22 cellular contexts compared by ENCODE assay signal in genomic region chr10:112844681-112845080, GRCh38.
"Had no signal": no experiment of that assay in that cellular context is flagged by ENCODE, and none has a peak within 500 bp of the region (broad histone marks: within the 10 kb centered on the region; RNA-seq: fewer than 3 reads in every experiment).

No MANE protein-coding gene starts in this region.

- H3K27me3 Mint-ChIP-seq: natural killer cell treated with Interleukin-12 subunit alpha and Interleukin-12 subunit beta and Interleukin-15 and Interleukin-18, amount 100 ng/mL, for 72 hours; stimulated activated naive CD8-positive, alpha-beta T cell treated with anti-CD3 and anti-CD28 coated beads, Interleukin-15, Interleukin-2, amounts not matched to agents 100 ng/mL and 50 ng/mL, for 24 hours had no signal

- H3K36me3 Mint-ChIP-seq: stimulated activated effector memory CD8-positive, alpha-beta T cell treated with anti-CD3 and anti-CD28 coated beads, Interleukin-12 subunit alpha, Interleukin-12 subunit beta, amount 100 ng/mL, for 72 hours had no signal

- H3K36me3 ChIP-seq: colonic mucosa, gastroesophageal sphincter, left lung, lower lobe of right lung, neural progenitor cell, ovary, upper lobe of left lung, vagina had no signal

- H3K27me3 ChIP-seq: colonic mucosa, gastroesophageal sphincter, left lung, neural progenitor cell, ovary, tibial artery, upper lobe of left lung, vagina had no signal

- H3K27ac ChIP-seq: colonic mucosa, gastroesophageal sphincter, left lung, lower lobe of right lung, neural progenitor cell, ovary, tibial artery, upper lobe of left lung, vagina had no signal

- H3K4me3 ChIP-seq: colonic mucosa, gastroesophageal sphincter, left lung, lower lobe of right lung, neural progenitor cell, ovary, tibial artery, upper lobe of left lung, vagina had no signal

- H3K4me2 ChIP-seq: neural progenitor cell had no signal

- H3K4me1 ChIP-seq: colonic mucosa, gastroesophageal sphincter, left lung, lower lobe of right lung, tibial artery, upper lobe of left lung, vagina had no signal

- DNase-seq: colonic mucosa; effector CD4-positive, alpha-beta T cell; endodermal cell; glutamatergic neuron; islet precursor cell; left lung; lower lobe of right lung; mesenchymal stem cell; midbrain; nucleus accumbens; ovary; right cardiac atrium; stimulated activated CD4-positive, alpha-beta T cell treated with anti-CD3 and anti-CD28 coated beads, Interleukin-4, amount 100 ng/mL, for 1 hour; stimulated activated CD8-positive, alpha-beta memory T cell treated with anti-CD3 and anti-CD28 coated beads, Interleukin-4, amount 100 ng/mL, for 48 hours; tibial artery had no signal

- H3K4me3 Mint-ChIP-seq: endodermal cell; natural killer cell treated with Interleukin-12 subunit alpha and Interleukin-12 subunit beta and Interleukin-15 and Interleukin-18, amount 100 ng/mL, for 72 hours; neural progenitor cell; stimulated activated effector memory CD8-positive, alpha-beta T cell treated with anti-CD3 and anti-CD28 coated beads, Interleukin-12 subunit alpha, Interleukin-12 subunit beta, amount 100 ng/mL, for 72 hours; stimulated activated naive CD8-positive, alpha-beta T cell treated with anti-CD3 and anti-CD28 coated beads, Interleukin-15, Interleukin-2, amounts not matched to agents 100 ng/mL and 50 ng/mL, for 24 hours had no signal

- H3K9me3 ChIP-seq: colonic mucosa, ovary had no signal

- H3K9ac ChIP-seq: neural progenitor cell had no signal

- H3K4me1 Mint-ChIP-seq: stimulated activated effector memory CD8-positive, alpha-beta T cell treated with anti-CD3 and anti-CD28 coated beads, Interleukin-12 subunit alpha, Interleukin-12 subunit beta, amount 100 ng/mL, for 72 hours had no signal

- H3K27ac Mint-ChIP-seq: endodermal cell; natural killer cell treated with Interleukin-12 subunit alpha and Interleukin-12 subunit beta and Interleukin-15 and Interleukin-18, amount 100 ng/mL, for 72 hours; neural progenitor cell; stimulated activated effector memory CD8-positive, alpha-beta T cell treated with anti-CD3 and anti-CD28 coated beads, Interleukin-12 subunit alpha, Interleukin-12 subunit beta, amount 100 ng/mL, for 72 hours; stimulated activated naive CD8-positive, alpha-beta T cell treated with anti-CD3 and anti-CD28 coated beads, Interleukin-15, Interleukin-2, amounts not matched to agents 100 ng/mL and 50 ng/mL, for 24 hours had no signal

- H2AFZ ChIP-seq: neural progenitor cell had no signal
